ENCODE assay signal across 2 cellular contexts in genomic region chr13:67986234-67986633, GRCh38.
TF ChIP-seq lines count a peak whose summit lies in the region.

No MANE protein-coding gene starts in this region.

TF ChIP-seq in GM23338, 12 proteins besides CTCF, POLR2A, EP300 and RAD21:
- TF ChIP-seq, protein P1, sequence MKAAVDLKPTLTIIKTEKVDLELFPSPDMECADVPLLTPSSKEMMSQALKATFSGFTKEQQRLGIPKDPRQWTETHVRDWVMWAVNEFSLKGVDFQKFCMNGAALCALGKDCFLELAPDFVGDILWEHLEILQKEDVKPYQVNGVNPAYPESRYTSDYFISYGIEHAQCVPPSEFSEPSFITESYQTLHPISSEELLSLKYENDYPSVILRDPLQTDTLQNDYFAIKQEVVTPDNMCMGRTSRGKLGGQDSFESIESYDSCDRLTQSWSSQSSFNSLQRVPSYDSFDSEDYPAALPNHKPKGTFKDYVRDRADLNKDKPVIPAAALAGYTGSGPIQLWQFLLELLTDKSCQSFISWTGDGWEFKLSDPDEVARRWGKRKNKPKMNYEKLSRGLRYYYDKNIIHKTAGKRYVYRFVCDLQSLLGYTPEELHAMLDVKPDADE (IDR thresholded peaks at IDR 0.05), result no peak
- TF ChIP-seq STAT1 (IDR thresholded peaks at IDR 0.05; ENCODE audit: unreplicated experiment) (no peak), POLR2AphosphoS5 (IDR thresholded peaks at IDR 0.05; ENCODE audit: low read depth) (no peak), EZH2 (IDR thresholded peaks at IDR 0.05; ENCODE audit: low read depth, unreplicated experiment) (no peak), NANOG (IDR thresholded peaks at IDR 0.05; ENCODE audit: borderline replicate concordance) (no peak), CREB1 (CRISPR knock-in tag; IDR thresholded peaks at IDR 0.05; ENCODE audit: low read depth) (no peak), ZNF331 (CRISPR knock-in tag; IDR thresholded peaks at IDR 0.05; ENCODE audit: low read depth) (no peak), EZH2phosphoT487 (IDR thresholded peaks at IDR 0.05; ENCODE audit: unreplicated experiment) (no peak), ZNF114 (CRISPR knock-in tag; IDR thresholded peaks at IDR 0.05) (no peak), JUNB (IDR thresholded peaks at IDR 0.05; ENCODE audit: unreplicated experiment) (no peak)
- TF ChIP-seq, protein P2, sequence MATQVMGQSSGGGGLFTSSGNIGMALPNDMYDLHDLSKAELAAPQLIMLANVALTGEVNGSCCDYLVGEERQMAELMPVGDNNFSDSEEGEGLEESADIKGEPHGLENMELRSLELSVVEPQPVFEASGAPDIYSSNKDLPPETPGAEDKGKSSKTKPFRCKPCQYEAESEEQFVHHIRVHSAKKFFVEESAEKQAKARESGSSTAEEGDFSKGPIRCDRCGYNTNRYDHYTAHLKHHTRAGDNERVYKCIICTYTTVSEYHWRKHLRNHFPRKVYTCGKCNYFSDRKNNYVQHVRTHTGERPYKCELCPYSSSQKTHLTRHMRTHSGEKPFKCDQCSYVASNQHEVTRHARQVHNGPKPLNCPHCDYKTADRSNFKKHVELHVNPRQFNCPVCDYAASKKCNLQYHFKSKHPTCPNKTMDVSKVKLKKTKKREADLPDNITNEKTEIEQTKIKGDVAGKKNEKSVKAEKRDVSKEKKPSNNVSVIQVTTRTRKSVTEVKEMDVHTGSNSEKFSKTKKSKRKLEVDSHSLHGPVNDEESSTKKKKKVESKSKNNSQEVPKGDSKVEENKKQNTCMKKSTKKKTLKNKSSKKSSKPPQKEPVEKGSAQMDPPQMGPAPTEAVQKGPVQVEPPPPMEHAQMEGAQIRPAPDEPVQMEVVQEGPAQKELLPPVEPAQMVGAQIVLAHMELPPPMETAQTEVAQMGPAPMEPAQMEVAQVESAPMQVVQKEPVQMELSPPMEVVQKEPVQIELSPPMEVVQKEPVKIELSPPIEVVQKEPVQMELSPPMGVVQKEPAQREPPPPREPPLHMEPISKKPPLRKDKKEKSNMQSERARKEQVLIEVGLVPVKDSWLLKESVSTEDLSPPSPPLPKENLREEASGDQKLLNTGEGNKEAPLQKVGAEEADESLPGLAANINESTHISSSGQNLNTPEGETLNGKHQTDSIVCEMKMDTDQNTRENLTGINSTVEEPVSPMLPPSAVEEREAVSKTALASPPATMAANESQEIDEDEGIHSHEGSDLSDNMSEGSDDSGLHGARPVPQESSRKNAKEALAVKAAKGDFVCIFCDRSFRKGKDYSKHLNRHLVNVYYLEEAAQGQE (IDR thresholded peaks at IDR 0.05; ENCODE audit: unreplicated experiment), result no peak
- TF ChIP-seq, protein P3, sequence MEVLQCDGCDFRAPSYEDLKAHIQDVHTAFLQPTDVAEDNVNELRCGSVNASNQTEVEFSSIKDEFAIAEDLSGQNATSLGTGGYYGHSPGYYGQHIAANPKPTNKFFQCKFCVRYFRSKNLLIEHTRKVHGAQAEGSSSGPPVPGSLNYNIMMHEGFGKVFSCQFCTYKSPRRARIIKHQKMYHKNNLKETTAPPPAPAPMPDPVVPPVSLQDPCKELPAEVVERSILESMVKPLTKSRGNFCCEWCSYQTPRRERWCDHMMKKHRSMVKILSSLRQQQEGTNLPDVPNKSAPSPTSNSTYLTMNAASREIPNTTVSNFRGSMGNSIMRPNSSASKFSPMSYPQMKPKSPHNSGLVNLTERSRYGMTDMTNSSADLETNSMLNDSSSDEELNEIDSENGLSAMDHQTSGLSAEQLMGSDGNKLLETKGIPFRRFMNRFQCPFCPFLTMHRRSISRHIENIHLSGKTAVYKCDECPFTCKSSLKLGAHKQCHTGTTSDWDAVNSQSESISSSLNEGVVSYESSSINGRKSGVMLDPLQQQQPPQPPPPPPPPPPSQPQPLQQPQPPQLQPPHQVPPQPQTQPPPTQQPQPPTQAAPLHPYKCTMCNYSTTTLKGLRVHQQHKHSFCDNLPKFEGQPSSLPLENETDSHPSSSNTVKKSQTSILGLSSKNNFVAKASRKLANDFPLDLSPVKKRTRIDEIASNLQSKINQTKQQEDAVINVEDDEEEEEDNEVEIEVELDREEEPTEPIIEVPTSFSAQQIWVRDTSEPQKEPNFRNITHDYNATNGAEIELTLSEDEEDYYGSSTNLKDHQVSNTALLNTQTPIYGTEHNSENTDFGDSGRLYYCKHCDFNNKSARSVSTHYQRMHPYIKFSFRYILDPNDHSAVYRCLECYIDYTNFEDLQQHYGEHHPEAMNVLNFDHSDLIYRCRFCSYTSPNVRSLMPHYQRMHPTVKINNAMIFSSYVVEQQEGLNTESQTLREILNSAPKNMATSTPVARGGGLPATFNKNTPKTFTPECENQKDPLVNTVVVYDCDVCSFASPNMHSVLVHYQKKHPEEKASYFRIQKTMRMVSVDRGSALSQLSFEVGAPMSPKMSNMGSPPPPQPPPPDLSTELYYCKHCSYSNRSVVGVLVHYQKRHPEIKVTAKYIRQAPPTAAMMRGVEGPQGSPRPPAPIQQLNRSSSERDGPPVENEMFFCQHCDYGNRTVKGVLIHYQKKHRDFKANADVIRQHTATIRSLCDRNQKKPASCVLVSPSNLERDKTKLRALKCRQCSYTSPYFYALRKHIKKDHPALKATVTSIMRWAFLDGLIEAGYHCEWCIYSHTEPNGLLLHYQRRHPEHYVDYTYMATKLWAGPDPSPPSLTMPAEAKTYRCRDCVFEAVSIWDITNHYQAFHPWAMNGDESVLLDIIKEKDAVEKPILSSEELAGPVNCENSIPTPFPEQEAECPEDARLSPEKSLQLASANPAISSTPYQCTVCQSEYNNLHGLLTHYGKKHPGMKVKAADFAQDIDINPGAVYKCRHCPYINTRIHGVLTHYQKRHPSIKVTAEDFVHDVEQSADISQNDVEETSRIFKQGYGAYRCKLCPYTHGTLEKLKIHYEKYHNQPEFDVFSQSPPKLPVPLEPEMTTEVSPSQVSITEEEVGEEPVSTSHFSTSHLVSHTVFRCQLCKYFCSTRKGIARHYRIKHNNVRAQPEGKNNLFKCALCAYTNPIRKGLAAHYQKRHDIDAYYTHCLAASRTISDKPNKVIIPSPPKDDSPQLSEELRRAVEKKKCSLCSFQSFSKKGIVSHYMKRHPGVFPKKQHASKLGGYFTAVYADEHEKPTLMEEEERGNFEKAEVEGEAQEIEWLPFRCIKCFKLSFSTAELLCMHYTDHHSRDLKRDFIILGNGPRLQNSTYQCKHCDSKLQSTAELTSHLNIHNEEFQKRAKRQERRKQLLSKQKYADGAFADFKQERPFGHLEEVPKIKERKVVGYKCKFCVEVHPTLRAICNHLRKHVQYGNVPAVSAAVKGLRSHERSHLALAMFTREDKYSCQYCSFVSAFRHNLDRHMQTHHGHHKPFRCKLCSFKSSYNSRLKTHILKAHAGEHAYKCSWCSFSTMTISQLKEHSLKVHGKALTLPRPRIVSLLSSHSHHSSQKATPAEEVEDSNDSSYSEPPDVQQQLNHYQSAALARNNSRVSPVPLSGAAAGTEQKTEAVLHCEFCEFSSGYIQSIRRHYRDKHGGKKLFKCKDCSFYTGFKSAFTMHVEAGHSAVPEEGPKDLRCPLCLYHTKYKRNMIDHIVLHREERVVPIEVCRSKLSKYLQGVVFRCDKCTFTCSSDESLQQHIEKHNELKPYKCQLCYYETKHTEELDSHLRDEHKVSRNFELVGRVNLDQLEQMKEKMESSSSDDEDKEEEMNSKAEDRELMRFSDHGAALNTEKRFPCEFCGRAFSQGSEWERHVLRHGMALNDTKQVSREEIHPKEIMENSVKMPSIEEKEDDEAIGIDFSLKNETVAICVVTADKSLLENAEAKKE (CRISPR knock-in tag; IDR thresholded peaks at IDR 0.05), result no peak

TF ChIP-seq in K562, 482 proteins besides CTCF, POLR2A, EP300 and RAD21 (continued from another document):
- no peak for TF ChIP-seq ZNF280B (CRISPR knock-in tag; IDR thresholded peaks at IDR 0.05)
- 0 out of 2 replicates have a peak, but pooled peaks have one; percentile 10 for TF ChIP-seq MAFG (tag; conservative IDR thresholded peaks at IDR 0.05)
- TF ChIP-seq POLR3A (IDR thresholded peaks at IDR 0.05; ENCODE audit: borderline replicate concordance, extremely low read depth, insufficient read depth, insufficient read length), result no peak
- TF ChIP-seq MAFK (IDR thresholded peaks at IDR 0.05; ENCODE audit: low read length), result peak; percentile 81
- no peak for TF ChIP-seq BHLHE40 (IDR thresholded peaks at IDR 0.05; ENCODE audit: low read length)
- peak; percentile 59 for TF ChIP-seq MAFF (IDR thresholded peaks at IDR 0.05; ENCODE audit: low read length)
